In the genomic region with DNA sequence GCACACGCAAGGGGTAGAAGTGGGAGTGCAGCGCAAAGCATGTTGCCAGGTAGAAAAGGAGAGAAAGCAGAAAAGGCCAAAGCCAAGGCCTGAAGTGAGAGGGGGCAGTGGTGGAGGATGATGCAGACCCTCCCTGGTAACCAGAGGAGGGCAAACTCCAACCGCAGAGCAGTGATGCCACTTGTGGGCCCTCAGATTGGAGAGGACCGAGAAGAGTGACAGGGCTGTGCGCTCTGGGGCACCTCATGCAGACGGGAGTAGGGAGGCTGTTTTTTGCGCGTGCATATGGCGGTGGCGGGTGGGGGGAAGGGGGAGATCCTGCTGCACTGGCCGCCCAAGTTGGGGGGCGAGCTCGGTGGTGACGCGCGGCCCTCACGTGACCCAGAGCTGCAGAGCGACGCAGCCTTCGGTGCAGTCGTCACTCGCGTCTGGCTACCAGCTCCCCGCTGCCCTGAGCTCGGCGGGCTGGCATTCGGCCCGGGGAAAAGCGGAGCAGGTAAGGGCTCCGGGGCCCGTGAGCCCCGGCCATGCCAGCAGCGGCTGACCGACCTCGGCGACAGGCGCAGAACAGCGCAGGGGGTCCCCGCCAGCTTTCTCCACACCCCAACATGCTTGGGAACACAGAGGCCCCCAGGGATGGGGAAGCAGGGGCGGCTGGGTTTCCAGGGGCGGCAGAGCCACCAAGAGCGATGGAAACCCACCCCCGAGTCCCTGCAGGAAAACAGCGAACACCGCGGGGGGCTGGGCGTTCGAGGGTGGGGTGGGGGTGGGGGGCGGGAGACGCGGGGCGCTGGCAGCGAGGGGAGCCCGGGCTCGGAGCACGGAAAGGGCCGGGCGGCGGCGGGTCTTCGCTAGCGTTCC, we compare ENCODE assay signal across 8 cellular contexts. TPM values are rescaled to one million over a fixed set of nuclear protein-coding genes. Genes with fewer than 3 reads are reported as not detected.
DNase-seq lines count a peak whose midpoint lies in the region; ATAC-seq lines count a peak whose summit lies in the region.

A gene (plus strand): TSS at position 421 of the 861 bp plus-strand sequence. CDS start 984 bp downstream, outside the sequence.

- no peaks in the 10 kb centered on the region for H3K9me3 Mint-ChIP-seq in memory B cell
- no peaks in the 10 kb centered on the region for H3K9me3 Mint-ChIP-seq in stimulated activated naive B cell treated with anti-CD40 and anti-IgM and Interleukin-4, amounts not matched to agents 10 μg/mL and 1 μg/mL and 100 μg/mL, for 72 hours

- DNase-seq in NCI-H345 (lab: John Stamatoyannopoulos, UW) (peak; percentile 67), epidermal melanocyte (ENCODE audit: insufficient read length, low spot score) (peak; percentile 20), memory B cell (ENCODE audit: low spot score in 2 of 2) (no peak), NOMO-1 treated with DMSO at 0.1 percent for 48 hours (lab: John Stamatoyannopoulos, UW; ENCODE audit: unreplicated experiment) (no peak)
- DNase-seq in stimulated activated naive B cell treated with anti-CD40 and anti-IgM and Interleukin-4, amounts not matched to agents 10 μg/mL and 1 μg/mL and 100 μg/mL, for 72 hours, result no peak

- no peaks in the 10 kb centered on the region for H3K36me3 Mint-ChIP-seq in memory B cell
- H3K36me3 Mint-ChIP-seq in stimulated activated naive B cell treated with anti-CD40 and anti-IgM and Interleukin-4, amounts not matched to agents 10 μg/mL and 1 μg/mL and 100 μg/mL, for 72 hours, result no peaks in the 10 kb centered on the region

- no peaks in the 10 kb centered on the region for H3K27me3 Mint-ChIP-seq in memory B cell
- peaks cover 14 to 19% of the 10 kb centered on the region in 2 donors for H3K27me3 Mint-ChIP-seq in stimulated activated naive B cell treated with anti-CD40 and anti-IgM and Interleukin-4, amounts not matched to agents 10 μg/mL and 1 μg/mL and 100 μg/mL, for 72 hours

- no peak within 1 kb of the TSS for H3K27ac Mint-ChIP-seq in memory B cell
- H3K27ac Mint-ChIP-seq in stimulated activated naive B cell treated with anti-CD40 and anti-IgM and Interleukin-4, amounts not matched to agents 10 μg/mL and 1 μg/mL and 100 μg/mL, for 72 hours, result no peak within 1 kb of the TSS

- ATAC-seq in GM18868 (IDR thresholded peaks at IDR 0.05; ENCODE audit: unreplicated experiment), result peak; percentile 73
- ATAC-seq in memory B cell (ENCODE audit: low read depth), result peak; percentile 54
- peak; percentile 51 to 59 for ATAC-seq in stimulated activated naive B cell treated with anti-CD40 and anti-IgM and Interleukin-4, amounts not matched to agents 10 μg/mL and 1 μg/mL and 100 μg/mL, for 72 hours (replicated peaks)
- no peak for ATAC-seq in HG03175 (IDR thresholded peaks at IDR 0.05; ENCODE audit: unreplicated experiment)

- H3K4me3 Mint-ChIP-seq in memory B cell, result peak within 1 kb of the TSS; percentile 81
- peak within 1 kb of the TSS; percentile 72 to 81 for H3K4me3 Mint-ChIP-seq in stimulated activated naive B cell treated with anti-CD40 and anti-IgM and Interleukin-4, amounts not matched to agents 10 μg/mL and 1 μg/mL and 100 μg/mL, for 72 hours

- H3K4me1 Mint-ChIP-seq in memory B cell, result peaks cover 4% of the 10 kb centered on the region
- peaks cover 0 to 6% of the 10 kb centered on the region in 2 donors for H3K4me1 Mint-ChIP-seq in stimulated activated naive B cell treated with anti-CD40 and anti-IgM and Interleukin-4, amounts not matched to agents 10 μg/mL and 1 μg/mL and 100 μg/mL, for 72 hours

- POLR2A ChIA-PET in activated CD8-positive, alpha-beta memory T cell treated with anti-CD3 and anti-CD28 coated beads for 36 hours (lab: Charles Lee), result no interaction called here

- CTCF ChIA-PET in activated CD8-positive, alpha-beta memory T cell treated with anti-CD3 and anti-CD28 coated beads for 36 hours (lab: Charles Lee), result no interaction called here

RNA-seq across cellular contexts. Expression of the gene that starts here (rescaled TPM):
- total RNA-seq in activated CD8-positive, alpha-beta memory T cell treated with anti-CD3 and anti-CD28 coated beads for 36 hours, result 10 to 100 TPM; 11.7 to 13.0 TPM

Comparison
In these comparisons a context has a peak if more than half of its experiments do, and no peak if none do; other contexts are left out.
1. DNase-seq: peak in NCI-H345 (single experiment) and epidermal melanocyte (single experiment); none in memory B cell (0 of 2), stimulated activated naive B cell treated with anti-CD40 and anti-IgM and Interleukin-4, amounts not matched to agents 10 μg/mL and 1 μg/mL and 100 μg/mL, for 72 hours (single experiment) and NOMO-1 treated with DMSO at 0.1 percent for 48 hours (single experiment).